In the genomic region with DNA sequence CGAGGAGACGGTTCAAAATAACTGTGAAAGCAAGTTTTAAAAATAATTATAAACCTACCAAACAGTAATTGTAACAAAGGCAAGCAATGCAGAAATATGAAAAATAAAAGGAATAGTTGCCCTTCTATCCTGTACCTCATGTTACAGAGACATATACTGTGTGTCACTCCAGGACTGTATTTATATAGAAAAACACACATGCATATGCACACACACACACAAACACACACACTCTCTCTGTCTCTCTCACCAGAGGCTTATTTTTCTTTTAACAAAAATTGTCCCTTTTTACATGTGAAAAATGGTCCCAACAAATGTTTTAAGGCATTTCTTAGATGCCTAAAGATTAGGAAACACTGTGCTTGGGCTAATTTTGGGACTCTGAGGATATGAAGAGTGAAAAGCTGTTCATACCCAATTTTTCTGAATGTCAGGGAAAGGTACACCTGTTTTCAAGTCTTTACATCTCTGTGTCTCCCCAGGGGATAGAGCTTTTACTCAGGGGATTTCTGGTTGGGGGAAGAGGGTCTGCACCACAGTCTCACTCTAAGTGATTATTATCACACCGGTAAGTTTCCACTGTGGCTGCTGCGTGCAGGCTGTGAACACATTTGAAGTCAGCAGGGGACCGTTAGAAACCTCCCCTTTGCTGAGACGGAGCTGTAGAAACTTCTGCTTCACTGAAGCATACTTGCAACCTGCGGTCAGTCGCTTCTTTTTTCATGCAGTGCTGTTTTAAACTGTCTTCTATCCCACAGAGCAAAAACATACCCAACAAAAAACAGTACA, we compare ENCODE assay signal across 8 cellular contexts. TPM values are rescaled to one million over a fixed set of nuclear protein-coding genes. Genes with fewer than 3 reads are reported as not detected.
DNase-seq lines count a peak whose midpoint lies in the region; ATAC-seq and TF ChIP-seq lines count a peak whose summit lies in the region.

No MANE protein-coding gene starts in this region.

- no peak overlapping the region for H3K4me2 ChIP-seq in smooth muscle cell

- H3K4me3 Mint-ChIP-seq in stimulated activated effector memory CD8-positive, alpha-beta T cell treated with anti-CD3 and anti-CD28 coated beads, Interleukin-12 subunit alpha, Interleukin-12 subunit beta, amount 100 ng/mL, for 72 hours: peak overlapping the region; percentile 2

- H3K4me3 ChIP-seq in SJSA1 (no peak overlapping the region), choroid plexus epithelial cell (ENCODE audit: low read depth, low read length) (no peak overlapping the region), smooth muscle cell (no peak overlapping the region)

- no peaks in the 10 kb centered on the region for H4K20me1 ChIP-seq in smooth muscle cell (ENCODE audit: low read depth)

- TF ChIP-seq CTCF in choroid plexus epithelial cell (conservative IDR thresholded peaks at IDR 0.05; ENCODE audit: low read depth, low read length): no peak
- TF ChIP-seq CTCF in smooth muscle cell (IDR thresholded peaks at IDR 0.05; ENCODE audit: borderline replicate concordance, insufficient read depth, poor library complexity, severe bottlenecking): no peak

- H3K27me3 ChIP-seq in SJSA1 (replicated peaks) (no peaks in the 10 kb centered on the region), smooth muscle cell (ENCODE audit: low read depth) (no peaks in the 10 kb centered on the region)

- H3K9me3 Mint-ChIP-seq in stimulated activated effector memory CD8-positive, alpha-beta T cell treated with anti-CD3 and anti-CD28 coated beads, Interleukin-12 subunit alpha, Interleukin-12 subunit beta, amount 100 ng/mL, for 72 hours: no peaks in the 10 kb centered on the region

- peaks cover 12% of the 10 kb centered on the region for H3K4me1 Mint-ChIP-seq in stimulated activated effector memory CD8-positive, alpha-beta T cell treated with anti-CD3 and anti-CD28 coated beads, Interleukin-12 subunit alpha, Interleukin-12 subunit beta, amount 100 ng/mL, for 72 hours

- H3K4me1 ChIP-seq in SJSA1 (replicated peaks) (peaks cover 41% of the 10 kb centered on the region), smooth muscle cell (ENCODE audit: low read depth) (peaks cover 42% of the 10 kb centered on the region)

- no peak for DNase-seq in SJSA1 (ENCODE audit: low read depth in 1 of 2, low spot score in 2 of 2)
- DNase-seq in choroid plexus epithelial cell (ENCODE audit: low read depth): peak; percentile 96
- peak; percentile 5 to 67 for DNase-seq in stimulated activated effector memory CD8-positive, alpha-beta T cell treated with anti-CD3 and anti-CD28 coated beads, Interleukin-12 subunit alpha, Interleukin-12 subunit beta, amount 100 ng/mL, for 72 hours (ENCODE audit: low spot score in 2 of 2)
- DNase-seq in COLO829 (ENCODE audit: low spot score): no peak
- DNase-seq in NCI-H1694 (lab: John Stamatoyannopoulos, UW): no peak
- no peak for DNase-seq in smooth muscle cell (lab: John Stamatoyannopoulos, UW; ENCODE audit: unreplicated experiment)

- H3K79me2 ChIP-seq in smooth muscle cell (ENCODE audit: low read depth): no peaks in the 10 kb centered on the region

- peak; percentile 95 for ATAC-seq in HG02970 (IDR thresholded peaks at IDR 0.05; ENCODE audit: low FRiP score, unreplicated experiment)
- peak; percentile 89 for ATAC-seq in stimulated activated effector memory CD8-positive, alpha-beta T cell treated with anti-CD3 and anti-CD28 coated beads, Interleukin-12 subunit alpha, Interleukin-12 subunit beta, amount 100 ng/mL, for 72 hours

- no peaks in the 10 kb centered on the region for H3K36me3 ChIP-seq in SJSA1
- no peaks in the 10 kb centered on the region for H3K36me3 ChIP-seq in smooth muscle cell (ENCODE audit: low read depth)

- no peak overlapping the region for H2AFZ ChIP-seq in smooth muscle cell (ENCODE audit: low read depth)

- H3K9me3 ChIP-seq in SJSA1 (replicated peaks) (no peaks in the 10 kb centered on the region), smooth muscle cell (replicated peaks; ENCODE audit: low read depth) (no peaks in the 10 kb centered on the region)

- no peak overlapping the region for H3K27ac Mint-ChIP-seq in stimulated activated effector memory CD8-positive, alpha-beta T cell treated with anti-CD3 and anti-CD28 coated beads, Interleukin-12 subunit alpha, Interleukin-12 subunit beta, amount 100 ng/mL, for 72 hours

- no peak overlapping the region for H3K9ac ChIP-seq in smooth muscle cell (ENCODE audit: low read depth)

- TF ChIP-seq POLR2A in GM19099 (IDR thresholded peaks at IDR 0.05; ENCODE audit: extremely low read depth, insufficient read length, low read depth): peak; percentile 21

- no peaks in the 10 kb centered on the region for H3K36me3 Mint-ChIP-seq in stimulated activated effector memory CD8-positive, alpha-beta T cell treated with anti-CD3 and anti-CD28 coated beads, Interleukin-12 subunit alpha, Interleukin-12 subunit beta, amount 100 ng/mL, for 72 hours

- H3K27ac ChIP-seq in SJSA1: 0 out of 2 replicates have a peak overlapping the region, but pooled peaks have one; percentile 2
- no peak overlapping the region for H3K27ac ChIP-seq in smooth muscle cell (ENCODE audit: low read depth)

- WGBS in smooth muscle cell (ENCODE audit: low lambda C conversion rate): 39% methylated on average over 8 of the region's 8 CpGs

- no peaks in the 10 kb centered on the region for H3F3A ChIP-seq in smooth muscle cell (ENCODE audit: low read depth)

RNA-seq across cellular contexts. Expression of a gene that starts 51.4 kb away (rescaled TPM):
- 17.6 and 32.0 TPM in 2 replicates for total RNA-seq in SJSA1 (2014; rRNA removed; shearing (Covaris generic))
- 40.6 and 51.4 TPM in 2 replicates for total RNA-seq in smooth muscle cell
- 32.1 and 32.6 TPM in 2 replicates for polyA plus RNA-seq in smooth muscle cell

Comparison
In these comparisons a context has a peak if more than half of its experiments do, and no peak if none do; other contexts are left out.
1. DNase-seq: peak in choroid plexus epithelial cell (single experiment) and stimulated activated effector memory CD8-positive, alpha-beta T cell treated with anti-CD3 and anti-CD28 coated beads, Interleukin-12 subunit alpha, Interleukin-12 subunit beta, amount 100 ng/mL, for 72 hours (2 of 2); none in SJSA1 (0 of 2), COLO829 (single experiment), NCI-H1694 (single experiment) and smooth muscle cell (single experiment).